Comparison of ENCODE assay signal across 8 cellular contexts in the genomic region with DNA sequence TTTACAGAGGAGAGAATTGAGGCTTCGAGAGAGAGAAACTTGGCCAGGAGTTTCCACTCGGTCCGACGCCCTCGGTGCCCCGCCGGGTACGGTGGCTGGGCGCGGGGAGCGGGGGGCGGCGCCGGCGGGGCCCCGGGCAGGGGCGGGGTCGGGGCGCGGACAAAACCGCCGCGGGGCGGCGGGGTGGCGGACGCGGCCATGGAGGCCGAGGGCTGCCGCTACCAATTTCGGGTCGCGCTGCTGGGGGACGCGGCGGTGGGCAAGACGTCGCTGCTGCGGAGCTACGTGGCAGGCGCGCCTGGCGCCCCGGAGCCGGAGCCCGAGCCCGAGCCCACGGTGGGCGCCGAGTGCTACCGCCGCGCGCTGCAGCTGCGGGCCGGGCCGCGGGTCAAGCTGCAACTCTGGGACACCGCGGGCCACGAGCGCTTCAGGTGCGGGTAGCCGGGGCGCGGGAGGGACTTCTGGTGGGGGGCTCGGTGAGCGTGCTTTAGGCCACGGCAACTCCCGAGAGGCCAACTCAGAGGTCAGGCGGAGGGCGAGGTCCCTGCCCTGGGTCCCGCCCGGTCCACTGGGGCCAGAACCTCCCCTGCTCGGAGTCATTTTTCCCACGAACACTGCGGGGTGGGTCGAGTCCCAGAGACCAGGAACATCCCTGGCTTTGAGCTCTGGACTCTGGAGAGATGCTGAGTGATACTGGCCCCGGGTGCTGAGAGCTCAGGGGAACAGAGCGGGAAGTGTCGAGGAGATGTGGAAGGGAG. TPM values are rescaled to one million over a fixed set of nuclear protein-coding genes. Genes with fewer than 3 reads are reported as not detected.
DNase-seq lines count a peak whose midpoint lies in the region; ATAC-seq and TF ChIP-seq lines count a peak whose summit lies in the region.

No MANE protein-coding gene starts in this region.

- H3K9ac ChIP-seq in PC-3 (ENCODE audit: low read length) = peak overlapping the region; percentile 43

- TF ChIP-seq CTCF in PC-3 (conservative IDR thresholded peaks at IDR 0.05; ENCODE audit: low read depth, low read length) = no peak
- no peak for TF ChIP-seq CTCF in esophagus squamous epithelium (IDR thresholded peaks at IDR 0.05)
- TF ChIP-seq CTCF in neutrophil (IDR thresholded peaks at IDR 0.05) = no peak

- POLR2A ChIA-PET in PC-3 (lab: Charles Lee; ENCODE audit: unreplicated experiment) = no interaction called here
- POLR2A ChIA-PET in HEK293T (lab: Yijun Ruan, JAX) = interaction anchor here (1.3 kb wide), 1 partner anchor 10 kb away, joined by 5 read pairs; no protein-coding TSS in a partner anchor

- intact Hi-C loops in PC-3 (cut with micrococcal nuclease) = no loop called here
- intact Hi-C loops in esophagus squamous epithelium (cut with DNase I) = no loop called here

- H3K27me3 ChIP-seq in PC-3 (ENCODE audit: low read length) (no peaks in the 10 kb centered on the region), esophagus squamous epithelium (no peaks in the 10 kb centered on the region), neutrophil (peaks cover 12% of the 10 kb centered on the region)

- H3K4me1 ChIP-seq in PC-3 (ENCODE audit: insufficient read depth, low read length) (peaks cover 17% of the 10 kb centered on the region), esophagus squamous epithelium (peaks cover 0 to 25% (median 6%) of the 10 kb centered on the region in 3 donors), neutrophil (ENCODE audit: control insufficient read depth in 1 of 2, insufficient read depth in 1 of 2, low read depth in 1 of 2, low read length in 1 of 2) (peaks cover 8 to 13% of the 10 kb centered on the region in 2 experiments)

- H3K9me3 ChIP-seq in PC-3 (ENCODE audit: low read length) = no peaks in the 10 kb centered on the region
- no peaks in the 10 kb centered on the region for H3K9me3 ChIP-seq in esophagus squamous epithelium
- no peaks in the 10 kb centered on the region for H3K9me3 ChIP-seq in neutrophil

- no peak overlapping the region for H3K27ac ChIP-seq in PC-3 (ENCODE audit: low read length)
- H3K27ac ChIP-seq in esophagus squamous epithelium = peak overlapping the region in 3 of 4 donors; percentile 21 to 63 (median 59)
- H3K27ac ChIP-seq in neutrophil = no peak overlapping the region

- ATAC-seq in PC-3 = peak; percentile 33; the same call in 1 of the 2 replicates

- peak overlapping the region; percentile 84 for H3K4me2 ChIP-seq in PC-3 (ENCODE audit: low read length)

- H3K36me3 ChIP-seq in PC-3 (ENCODE audit: low read depth, low read length) (no peaks in the 10 kb centered on the region), esophagus squamous epithelium (no peaks in the 10 kb centered on the region), neutrophil (peaks cover 19% of the 10 kb centered on the region)

- no peaks in the 10 kb centered on the region for H3K36me3 Mint-ChIP-seq in T-helper 2 cell treated with Interferon-gamma antibody and Interleukin-4, amounts not matched to agents 5 μg/mL and 100 μg/mL, for 36 hours (ENCODE audit: low read depth)

- 25 to 30% methylated on average over 5 to 7 of the region's 81 CpGs for WGBS in esophagus squamous epithelium, 2 donors

- no peaks in the 10 kb centered on the region for H3F3A ChIP-seq in PC-3 (ENCODE audit: low read length, unreplicated experiment)

- no peak for DNase-seq in T-helper 2 cell treated with Interferon-gamma antibody and Interleukin-4, amounts not matched to agents 5 μg/mL and 100 μg/mL, for 36 hours (ENCODE audit: low spot score)
- DNase-seq in T-helper 2 cell (no peak), PC-3 (no peak), esophagus squamous epithelium (lab: John Stamatoyannopoulos, UW) (no peak), HEK293T (ENCODE audit: extremely low spot score) (no peak), COR-L47 (lab: John Stamatoyannopoulos, UW) (no peak), medulla oblongata (ENCODE audit: extremely low spot score) (no peak)

- no peak for TF ChIP-seq POLR2A in esophagus squamous epithelium (IDR thresholded peaks at IDR 0.05)

- BruUV-seq in PC-3 (replicated peaks; lab: Mats Ljungman, UMichigan) = no TSS peak

- H3K27ac Mint-ChIP-seq in T-helper 2 cell treated with Interferon-gamma antibody and Interleukin-4, amounts not matched to agents 5 μg/mL and 100 μg/mL, for 36 hours = no peak overlapping the region

- H3K4me3 ChIP-seq in PC-3 (ENCODE audit: low read length) (peak overlapping the region; percentile 66), esophagus squamous epithelium (peak overlapping the region; percentile 42 to 77 (median 52)), neutrophil (ENCODE audit: low read depth in 1 of 2, low read length in 1 of 2) (peak overlapping the region; percentile 49 to 52)

- H2AFZ ChIP-seq in PC-3 (ENCODE audit: low read length) = peak overlapping the region; percentile 75; the same call in 1 of the 2 replicates

- peaks cover 3% of the 10 kb centered on the region for H3K4me1 Mint-ChIP-seq in T-helper 2 cell treated with Interferon-gamma antibody and Interleukin-4, amounts not matched to agents 5 μg/mL and 100 μg/mL, for 36 hours (ENCODE audit: low read depth)

- no peaks in the 10 kb centered on the region for H4K20me1 ChIP-seq in PC-3 (ENCODE audit: low read length)

- peaks cover 3% of the 10 kb centered on the region for H3K27me3 Mint-ChIP-seq in T-helper 2 cell treated with Interferon-gamma antibody and Interleukin-4, amounts not matched to agents 5 μg/mL and 100 μg/mL, for 36 hours (ENCODE audit: low read depth)

- H3K79me2 ChIP-seq in PC-3 (ENCODE audit: low read length) = no peaks in the 10 kb centered on the region

- no peaks in the 10 kb centered on the region for H3K9me2 ChIP-seq in PC-3 (replicated peaks; ENCODE audit: low read length)

- CTCF ChIA-PET in PC-3 (lab: Charles Lee) = interaction anchor here (0.5 kb wide), 1 partner anchor 10 kb away, joined by 4 read pairs; no protein-coding TSS in a partner anchor
- CTCF ChIA-PET in HEK293T (lab: Yijun Ruan, JAX) = no interaction called here

- peak overlapping the region; percentile 81 for H3K4me3 Mint-ChIP-seq in T-helper 2 cell treated with Interferon-gamma antibody and Interleukin-4, amounts not matched to agents 5 μg/mL and 100 μg/mL, for 36 hours

- no peaks in the 10 kb centered on the region for H3K9me3 Mint-ChIP-seq in T-helper 2 cell treated with Interferon-gamma antibody and Interleukin-4, amounts not matched to agents 5 μg/mL and 100 μg/mL, for 36 hours

TF ChIP-seq in HEK293T, 16 proteins besides CTCF, POLR2A, EP300 and RAD21:
- TF ChIP-seq, protein P1, sequence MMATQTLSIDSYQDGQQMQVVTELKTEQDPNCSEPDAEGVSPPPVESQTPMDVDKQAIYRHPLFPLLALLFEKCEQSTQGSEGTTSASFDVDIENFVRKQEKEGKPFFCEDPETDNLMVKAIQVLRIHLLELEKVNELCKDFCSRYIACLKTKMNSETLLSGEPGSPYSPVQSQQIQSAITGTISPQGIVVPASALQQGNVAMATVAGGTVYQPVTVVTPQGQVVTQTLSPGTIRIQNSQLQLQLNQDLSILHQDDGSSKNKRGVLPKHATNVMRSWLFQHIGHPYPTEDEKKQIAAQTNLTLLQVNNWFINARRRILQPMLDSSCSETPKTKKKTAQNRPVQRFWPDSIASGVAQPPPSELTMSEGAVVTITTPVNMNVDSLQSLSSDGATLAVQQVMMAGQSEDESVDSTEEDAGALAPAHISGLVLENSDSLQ (IDR thresholded peaks at IDR 0.05) = no peak
- TF ChIP-seq FOXA1 (IDR thresholded peaks at IDR 0.05) (no peak), SUZ12 (IDR thresholded peaks at IDR 0.05) (no peak), CTBP1 (IDR thresholded peaks at IDR 0.05; ENCODE audit: borderline replicate concordance) (no peak), L3MBTL2 (conservative IDR thresholded peaks at IDR 0.05) (no peak), ELF4 (IDR thresholded peaks at IDR 0.05) (no peak), LEF1 (IDR thresholded peaks at IDR 0.05; ENCODE audit: borderline replicate concordance) (no peak), ZNF384 (IDR thresholded peaks at IDR 0.05) (no peak), HDGF (IDR thresholded peaks at IDR 0.05; ENCODE audit: borderline replicate concordance) (no peak), BHLHE40 (IDR thresholded peaks at IDR 0.05; ENCODE audit: borderline replicate concordance) (no peak), FOXM1 (IDR thresholded peaks at IDR 0.05; ENCODE audit: borderline replicate concordance) (no peak), SP1 (IDR thresholded peaks at IDR 0.05) (no peak), NFRKB (IDR thresholded peaks at IDR 0.05) (no peak), FOXK2 (IDR thresholded peaks at IDR 0.05) (no peak), ARNT (IDR thresholded peaks at IDR 0.05) (no peak), TARDBP (IDR thresholded peaks at IDR 0.05) (no peak)

RNA-seq across cellular contexts. Expression of gene RAB42, which starts 0.4 kb away (rescaled TPM):
- total RNA-seq in PC-3 (2014; rRNA removed) = 1.5 and 4.7 TPM in 2 replicates
- total RNA-seq in esophagus squamous epithelium = 1 to 10 TPM in 1 of 4 donors, under 1 TPM in 2, not detected in 1; 0.21 to 2.5 (median 0.83) TPM

RNA-seq across cellular contexts. Expression of gene TRNAU1AP, which starts 39.6 kb away (rescaled TPM):
- 19.6 and 27.2 TPM in 2 replicates for total RNA-seq in PC-3 (2014; rRNA removed)
- total RNA-seq in esophagus squamous epithelium = 10 to 100 TPM; 12.4 to 21.4 (median 16.4) TPM

RNA-seq across cellular contexts. Expression of gene TAF12, which starts 50.4 kb away (rescaled TPM):
- 33.0 and 44.1 TPM in 2 replicates for total RNA-seq in PC-3 (2014; rRNA removed)
- total RNA-seq in esophagus squamous epithelium = 10 to 100 TPM in 3 of 4 donors, 1 to 10 TPM in 1; 7.6 to 20.1 (median 13.1) TPM

RNA-seq across cellular contexts. Expression of gene RNU11, which starts 55.9 kb away (rescaled TPM):
- total RNA-seq in PC-3 (2014; rRNA removed) = not detected in 2 replicates
- total RNA-seq in esophagus squamous epithelium = not detected

Comparison
In these comparisons a context has a peak if more than half of its experiments do, and no peak if none do; other contexts are left out.
1. H3K27ac ChIP-seq: peak in esophagus squamous epithelium (3 of 4); none in PC-3 (single experiment) and neutrophil (single experiment).
2. Peak in every context shown above with its lines, with median percentiles within 50 percentile points of each other: H3K4me3 ChIP-seq.